Comparison of ENCODE assay signal across 26 cellular contexts in the genomic region with DNA sequence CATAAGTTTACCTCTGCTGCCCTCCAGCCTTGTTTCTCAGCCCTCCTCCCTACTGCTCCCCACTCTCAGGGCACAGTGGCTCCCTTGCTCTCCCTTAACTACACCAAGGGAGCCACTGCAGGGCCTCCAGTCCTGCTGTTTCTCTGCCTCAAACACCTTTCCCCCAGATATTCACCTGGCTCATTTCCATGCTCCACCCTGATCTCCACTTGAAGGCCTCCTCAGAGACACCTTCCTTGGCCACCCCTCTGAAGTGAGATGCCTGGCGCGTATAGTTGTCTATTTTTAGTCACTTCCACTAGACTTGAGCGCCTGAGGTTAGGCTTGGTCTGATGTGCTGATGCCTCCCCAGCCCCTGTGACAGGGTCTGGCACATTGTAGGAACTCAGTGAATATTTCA. TPM values are rescaled to one million over a fixed set of nuclear protein-coding genes. Genes with fewer than 3 reads are reported as not detected.
"Had no signal": no experiment of that assay in that cellular context is flagged by ENCODE, and none has a peak within 500 bp of the region (broad histone marks: within the 10 kb centered on the region; RNA-seq: fewer than 3 reads in every experiment).

No MANE protein-coding gene starts in this region.

- H3K4me1 Mint-ChIP-seq: naive thymus-derived CD8-positive, alpha-beta T cell; stimulated activated naive CD8-positive, alpha-beta T cell treated with anti-CD3 and anti-CD28 coated beads, Interleukin-15, amount 100 ng/mL, for 72 hours had no signal

- H3K4me3 ChIP-seq: coronary artery, esophagus muscularis mucosa, gastroesophageal sphincter, left lung, lower lobe of right lung, ovary, psoas muscle, right lobe of liver, suprapubic skin, transverse colon, upper lobe of right lung, uterus had no signal

- H3K27ac ChIP-seq: coronary artery, esophagus muscularis mucosa, foreskin keratinocyte, gastroesophageal sphincter, left lung, lower lobe of right lung, ovary, psoas muscle, right lobe of liver, suprapubic skin, transverse colon, upper lobe of right lung, uterus had no signal

- H3K36me3 Mint-ChIP-seq: naive thymus-derived CD8-positive, alpha-beta T cell had no signal

- H3K4me3 Mint-ChIP-seq: naive thymus-derived CD8-positive, alpha-beta T cell; nephron progenitor cell; stimulated activated naive CD8-positive, alpha-beta T cell treated with anti-CD3 and anti-CD28 coated beads, Interleukin-15, amount 100 ng/mL, for 72 hours had no signal

- H3K9me3 ChIP-seq: esophagus muscularis mucosa, gastroesophageal sphincter, left lung, lower lobe of right lung, ovary, psoas muscle, right lobe of liver, suprapubic skin, transverse colon, upper lobe of right lung, uterus had no signal

- H3K9me3 Mint-ChIP-seq: nephron progenitor cell; stimulated activated naive CD8-positive, alpha-beta T cell treated with anti-CD3 and anti-CD28 coated beads, Interleukin-15, amount 100 ng/mL, for 72 hours had no signal

- H3K27me3 Mint-ChIP-seq: naive thymus-derived CD8-positive, alpha-beta T cell; stimulated activated naive CD8-positive, alpha-beta T cell treated with anti-CD3 and anti-CD28 coated beads, Interleukin-15, amount 100 ng/mL, for 72 hours had no signal

- H3K36me3 ChIP-seq: ovary, uterus had no signal

- H3K4me1 ChIP-seq: esophagus muscularis mucosa, foreskin keratinocyte, gastroesophageal sphincter, left lung, lower lobe of right lung, psoas muscle, right lobe of liver, suprapubic skin, transverse colon, upper lobe of right lung, uterus had no signal

- H3K27me3 ChIP-seq: esophagus muscularis mucosa, foreskin keratinocyte, gastroesophageal sphincter, left lung, ovary, right lobe of liver, suprapubic skin, transverse colon, upper lobe of right lung, uterus had no signal

- DNase-seq: dermis blood vessel endothelial cell; effector memory CD4-positive, alpha-beta T cell; foreskin keratinocyte; kidney; left lung; lower lobe of right lung; naive thymus-derived CD8-positive, alpha-beta T cell; nephron progenitor cell; nucleus accumbens; ovary; posterior cingulate gyrus; psoas muscle; right lobe of liver; small intestine; stimulated activated CD4-positive, alpha-beta T cell treated with anti-CD3 and anti-CD28 coated beads, Interleukin-15, amount 100 ng/mL, for 24 hours; stimulated activated CD4-positive, alpha-beta T cell treated with anti-CD3 and anti-CD28 coated beads, Interleukin-4, amount 100 ng/mL, for 1 hour; stimulated activated CD8-positive, alpha-beta memory T cell treated with anti-CD3 and anti-CD28 coated beads, Interleukin-4, amount 100 ng/mL, for 48 hours; stimulated activated naive CD4-positive, alpha-beta T cell; stimulated activated naive CD8-positive, alpha-beta T cell treated with anti-CD3 and anti-CD28 coated beads, Interleukin-15, amount 100 ng/mL, for 72 hours; transverse colon; upper lobe of right lung; uterus had no signal

- H3K27ac Mint-ChIP-seq: naive thymus-derived CD8-positive, alpha-beta T cell; nephron progenitor cell; stimulated activated naive CD8-positive, alpha-beta T cell treated with anti-CD3 and anti-CD28 coated beads, Interleukin-15, amount 100 ng/mL, for 72 hours had no signal

- ATAC-seq: foreskin keratinocyte; gastroesophageal sphincter; left lung; lower lobe of right lung; naive thymus-derived CD8-positive, alpha-beta T cell; psoas muscle; right lobe of liver; stimulated activated naive CD8-positive, alpha-beta T cell treated with anti-CD3 and anti-CD28 coated beads, Interleukin-15, amount 100 ng/mL, for 72 hours; upper lobe of right lung had no signal

RNA-seq across cellular contexts. Expression of a gene that starts 34.9 kb away (rescaled TPM):
- total RNA-seq: naive thymus-derived CD8-positive, alpha-beta T cell had no signal
- polyA plus RNA-seq: naive thymus-derived CD8-positive, alpha-beta T cell had no signal
